Comparison of ENCODE assay signal across 8 cellular contexts in genomic region chr6:137233561-137234504, GRCh38. TPM values are rescaled to one million over a fixed set of nuclear protein-coding genes. Genes with fewer than 3 reads are reported as not detected.
DNase-seq lines count a peak whose midpoint lies in the region; ATAC-seq and TF ChIP-seq lines count a peak whose summit lies in the region.

No MANE protein-coding gene starts in this region.

- CTCF ChIA-PET in activated naive CD4-positive, alpha-beta T cell treated with anti-CD3 and anti-CD28 coated beads for 36 hours (lab: Charles Lee), result no interaction called here
- CTCF ChIA-PET in WTC11 (lab: Charles Lee), result no interaction called here

- 41 to 56% (median 49%) methylated on average over 5 of the region's 5 CpGs for WGBS in spleen, 5 donors

- POLR2A ChIA-PET in WTC11 (lab: Charles Lee), result no interaction called here

- H3K9me3 Mint-ChIP-seq in activated naive CD4-positive, alpha-beta T cell treated with anti-CD3 and anti-CD28 coated beads for 36 hours, result peaks cover 4% of the 10 kb centered on the region
- H3K9me3 Mint-ChIP-seq in WTC11, result peaks cover 24% of the 10 kb centered on the region

- peak overlapping the region; percentile 29 to 100 (median 84) for H3K27ac ChIP-seq in spleen

- H3K4me3 Mint-ChIP-seq in activated naive CD4-positive, alpha-beta T cell treated with anti-CD3 and anti-CD28 coated beads for 36 hours, result no peak overlapping the region
- no peak overlapping the region for H3K4me3 Mint-ChIP-seq in WTC11

- H3K27ac Mint-ChIP-seq in activated naive CD4-positive, alpha-beta T cell treated with anti-CD3 and anti-CD28 coated beads for 36 hours, result peak overlapping the region; percentile 28
- 0 out of 2 replicates have a peak overlapping the region, but pooled peaks have one; percentile 63 for H3K27ac Mint-ChIP-seq in WTC11

- peaks cover 0 to 5% (median 0%) of the 10 kb centered on the region in 8 donors for H3K9me3 ChIP-seq in spleen

- no peak for TF ChIP-seq CTCF in WTC11 (IDR thresholded peaks at IDR 0.05)
- no peak for TF ChIP-seq CTCF in spleen (IDR thresholded peaks at IDR 0.05 in 8 of 11, conservative IDR thresholded peaks at IDR 0.05 in 3 of 11)

- H3K36me3 Mint-ChIP-seq in activated naive CD4-positive, alpha-beta T cell treated with anti-CD3 and anti-CD28 coated beads for 36 hours (ENCODE audit: low read depth), result no peaks in the 10 kb centered on the region
- H3K36me3 Mint-ChIP-seq in WTC11, result peaks cover 3% of the 10 kb centered on the region; the same call in 1 of the 2 replicates

- H3K4me1 Mint-ChIP-seq in activated naive CD4-positive, alpha-beta T cell treated with anti-CD3 and anti-CD28 coated beads for 36 hours (ENCODE audit: low read depth), result peaks cover 38% of the 10 kb centered on the region
- peaks cover 9% of the 10 kb centered on the region; the same call in 1 of the 2 replicates for H3K4me1 Mint-ChIP-seq in WTC11

- DNase-seq in activated naive CD4-positive, alpha-beta T cell treated with anti-CD3 and anti-CD28 coated beads for 36 hours, result no peak
- DNase-seq in activated naive CD4-positive, alpha-beta T cell (lab: John Stamatoyannopoulos, UW), result no peak
- no peak for DNase-seq in WTC11 (ENCODE audit: low spot score)
- DNase-seq in glomerular visceral epithelial cell (ENCODE audit: extremely low spot score), result peak; percentile 76
- DNase-seq in spleen, result no peak
- no peak for DNase-seq in NCI-H1417 (lab: John Stamatoyannopoulos, UW)

- peaks cover 19 to 91% (median 70%) of the 10 kb centered on the region in 6 donors for H3K4me1 ChIP-seq in spleen

- peak overlapping the region in 1 of 8 donors; percentile 42 for H3K4me3 ChIP-seq in spleen

- intact Hi-C loops in activated naive CD4-positive, alpha-beta T cell treated with anti-CD3 and anti-CD28 coated beads for 36 hours (cut with micrococcal nuclease), result loop anchor here (1.0 to 10.0 kb wide), 4 partner anchors 15 to 751 kb away; partner anchors contain the start of gene IFNGR1
- intact Hi-C loops in spleen (cut with DNase I; ENCODE audit: low total_unique reads), result no loop called here

- H3K27me3 Mint-ChIP-seq in activated naive CD4-positive, alpha-beta T cell treated with anti-CD3 and anti-CD28 coated beads for 36 hours (ENCODE audit: low read depth), result peaks cover 6% of the 10 kb centered on the region
- H3K27me3 Mint-ChIP-seq in WTC11 (ENCODE audit: low read depth), result no peaks in the 10 kb centered on the region

- no peak for TF ChIP-seq POLR2A in spleen (IDR thresholded peaks at IDR 0.05)

- H3K36me3 ChIP-seq in spleen, result no peaks in the 10 kb centered on the region

- H3K27me3 ChIP-seq in spleen (replicated peaks in 1 of 7), result no peaks in the 10 kb centered on the region

- no peak for ATAC-seq in WTC11
- ATAC-seq in HG03354 (IDR thresholded peaks at IDR 0.05; ENCODE audit: poor library complexity, severe bottlenecking, unreplicated experiment), result no peak
- ATAC-seq in GM19035 (IDR thresholded peaks at IDR 0.05; ENCODE audit: unreplicated experiment), result no peak

TF ChIP-seq in WTC11, 78 proteins besides CTCF, POLR2A, EP300 and RAD21 (continues in another document):
- no peak for TF ChIP-seq OVOL2 (CRISPR knock-in tag; IDR thresholded peaks at IDR 0.05; ENCODE audit: borderline replicate concordance)
- no peak for TF ChIP-seq RELA (CRISPR knock-in tag; IDR thresholded peaks at IDR 0.05; ENCODE audit: borderline replicate concordance)
- no peak for TF ChIP-seq ZNF281 (CRISPR knock-in tag; IDR thresholded peaks at IDR 0.05)
- TF ChIP-seq ATF6 (CRISPR knock-in tag; IDR thresholded peaks at IDR 0.05), result no peak
- no peak for TF ChIP-seq USF1 (CRISPR knock-in tag; IDR thresholded peaks at IDR 0.05)
- no peak for TF ChIP-seq E2F4 (CRISPR knock-in tag; IDR thresholded peaks at IDR 0.05; ENCODE audit: borderline replicate concordance, low read depth)
- TF ChIP-seq ZNF425 (CRISPR knock-in tag; conservative IDR thresholded peaks at IDR 0.05), result no peak
- TF ChIP-seq NR2C2 (CRISPR knock-in tag; IDR thresholded peaks at IDR 0.05), result no peak
- no peak for TF ChIP-seq ETV6 (CRISPR knock-in tag; IDR thresholded peaks at IDR 0.05)
- no peak for TF ChIP-seq E2F1 (CRISPR knock-in tag; IDR thresholded peaks at IDR 0.05)
- TF ChIP-seq EMX1 (CRISPR knock-in tag; IDR thresholded peaks at IDR 0.05), result no peak
- TF ChIP-seq GTF2I (CRISPR knock-in tag; conservative IDR thresholded peaks at IDR 0.05), result no peak

RNA-seq across cellular contexts. Expression of gene IFNGR1, which starts 14.6 kb away (rescaled TPM):
- 10 to 100 TPM; 25.5 to 26.4 TPM for total RNA-seq in activated naive CD4-positive, alpha-beta T cell treated with anti-CD3 and anti-CD28 coated beads for 36 hours
- 15.7 to 17.6 TPM (median 17.5 TPM) in 3 replicates for total RNA-seq in WTC11 (2021)
- 100 to 1,000 TPM; 146 to 291 (median 232) TPM for total RNA-seq in spleen
- 100 to 1,000 TPM; 119 to 150 (median 122) TPM for polyA plus RNA-seq in spleen
